ENCODE assay signal across 18 cellular contexts in the genomic region with DNA sequence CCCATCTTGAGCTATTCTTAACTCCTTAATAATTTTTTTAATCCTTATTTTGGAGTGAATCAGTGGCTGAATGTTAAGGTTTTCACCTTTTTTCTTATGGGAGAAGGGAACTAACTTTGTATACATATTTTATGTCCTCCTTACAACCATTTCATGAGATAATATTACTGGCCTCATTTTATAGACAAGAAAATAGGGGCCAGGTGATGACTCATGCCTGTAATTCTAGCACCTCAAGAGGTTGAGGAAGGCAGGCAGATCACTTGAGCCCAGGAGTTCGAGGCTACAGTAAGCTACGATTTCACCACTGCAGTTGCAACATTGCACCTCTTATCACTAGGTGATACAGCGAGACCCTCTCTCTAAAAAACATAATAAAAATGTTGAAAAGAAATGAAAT.
A peak's percentile ranks its signal among the peaks of the same experiment; 100 is the strongest.
DNase-seq lines count a peak whose midpoint lies in the region; ATAC-seq and TF ChIP-seq lines count a peak whose summit lies in the region.
"Had no signal": no experiment of that assay in that cellular context is flagged by ENCODE, and none has a peak within 500 bp of the region (broad histone marks: within the 10 kb centered on the region; RNA-seq: fewer than 3 reads in every experiment).

No MANE protein-coding gene starts in this region.

- H3K4me1 Mint-ChIP-seq in neural crest cell (no peaks in the 10 kb centered on the region), nephron progenitor cell (no peaks in the 10 kb centered on the region)
- peaks cover 6% of the 10 kb centered on the region for H3K4me1 Mint-ChIP-seq in activated naive CD8-positive, alpha-beta T cell treated with anti-CD3 and anti-CD28 coated beads, Interleukin-2, amount 50 U/mL, for 24 hours

- ATAC-seq in activated naive CD8-positive, alpha-beta T cell treated with anti-CD3 and anti-CD28 coated beads, Interleukin-2, amount 50 U/mL, for 24 hours, result no peak
- ATAC-seq: natural killer cell treated with Interleukin-12 subunit alpha and Interleukin-12 subunit beta and Interleukin-15 and Interleukin-18, amount 100 ng/mL, for 72 hours had no signal

- peak; percentile 36 for DNase-seq in GM23248
- peak; percentile 17 for DNase-seq in NCI-H2029 treated with DMSO at 0.1 percent for 48 hours (lab: John Stamatoyannopoulos, UW)
- no peak for DNase-seq in breast epithelium (ENCODE audit: low spot score in 2 of 2)
- DNase-seq in neural crest cell (ENCODE audit: low read depth, low spot score), result no peak
- no peak for DNase-seq in ovary
- DNase-seq in activated gamma-delta T cell treated with Interleukin-2 at 50 U/mL for 16 hours, result no peak
- DNase-seq in nephron progenitor cell, result no peak
- DNase-seq in activated naive CD8-positive, alpha-beta T cell treated with anti-CD3 and anti-CD28 coated beads, Interleukin-2, amount 50 U/mL, for 24 hours, result no peak
- DNase-seq: activated naive CD4-positive, alpha-beta T cell treated with Interleukin-2 at 50 U/mL for 16 hours; glutamatergic neuron; KG1; NCI-H1436; NCI-H446; SHP77 had no signal

- H3K27me3 ChIP-seq in GM23248 (replicated peaks; ENCODE audit: insufficient read depth) (no peaks in the 10 kb centered on the region), breast epithelium (no peaks in the 10 kb centered on the region), ovary (no peaks in the 10 kb centered on the region)

- no peak overlapping the region for H3K4me2 ChIP-seq in GM23248 (ENCODE audit: unreplicated experiment)

- TF ChIP-seq CTCF in breast epithelium (IDR thresholded peaks at IDR 0.05) (no peak), neural crest cell (conservative IDR thresholded peaks at IDR 0.05) (no peak), ovary (IDR thresholded peaks at IDR 0.05) (no peak), nephron progenitor cell (IDR thresholded peaks at IDR 0.05) (no peak)

- H3K27me3 Mint-ChIP-seq in neural crest cell (ENCODE audit: low read depth), result no peaks in the 10 kb centered on the region
- H3K27me3 Mint-ChIP-seq in nephron progenitor cell (ENCODE audit: low read depth, poor library complexity), result peaks cover 3% of the 10 kb centered on the region
- no peaks in the 10 kb centered on the region for H3K27me3 Mint-ChIP-seq in activated naive CD8-positive, alpha-beta T cell treated with anti-CD3 and anti-CD28 coated beads, Interleukin-2, amount 50 U/mL, for 24 hours
- H3K27me3 Mint-ChIP-seq: natural killer cell treated with Interleukin-12 subunit alpha and Interleukin-12 subunit beta and Interleukin-15 and Interleukin-18, amount 100 ng/mL, for 72 hours; stimulated activated naive CD8-positive, alpha-beta T cell treated with anti-CD3 and anti-CD28 coated beads, Interleukin-15, Interleukin-2, amounts not matched to agents 100 ng/mL and 50 ng/mL, for 24 hours had no signal

- H3K9me3 Mint-ChIP-seq in neural crest cell, result no peaks in the 10 kb centered on the region
- no peaks in the 10 kb centered on the region for H3K9me3 Mint-ChIP-seq in nephron progenitor cell
- no peaks in the 10 kb centered on the region for H3K9me3 Mint-ChIP-seq in activated naive CD8-positive, alpha-beta T cell treated with anti-CD3 and anti-CD28 coated beads, Interleukin-2, amount 50 U/mL, for 24 hours
- H3K9me3 Mint-ChIP-seq: natural killer cell treated with Interleukin-12 subunit alpha and Interleukin-12 subunit beta and Interleukin-15 and Interleukin-18, amount 100 ng/mL, for 72 hours; stimulated activated naive CD8-positive, alpha-beta T cell treated with anti-CD3 and anti-CD28 coated beads, Interleukin-15, Interleukin-2, amounts not matched to agents 100 ng/mL and 50 ng/mL, for 24 hours had no signal

- intact Hi-C loops in breast epithelium (cut with DNase I; ENCODE audit: low total_unique reads) (no loop called here), ovary (cut with DNase I) (no loop called here)

- H3K79me2 ChIP-seq in GM23248 (ENCODE audit: insufficient read depth), result no peaks in the 10 kb centered on the region

- peaks cover 30% of the 10 kb centered on the region for H3K36me3 ChIP-seq in GM23248 (ENCODE audit: low read depth)
- no peaks in the 10 kb centered on the region for H3K36me3 ChIP-seq in breast epithelium
- H3K36me3 ChIP-seq in ovary, result no peaks in the 10 kb centered on the region

- H3K9me2 ChIP-seq in GM23248 (ENCODE audit: insufficient read depth), result no peaks in the 10 kb centered on the region

- H3K4me3 ChIP-seq in GM23248, result no peak overlapping the region
- no peak overlapping the region for H3K4me3 ChIP-seq in breast epithelium
- no peak overlapping the region for H3K4me3 ChIP-seq in ovary
- H3K4me3 ChIP-seq: lung had no signal

- no peak for TF ChIP-seq POLR2A in breast epithelium (IDR thresholded peaks at IDR 0.05)
- TF ChIP-seq POLR2A in ovary (IDR thresholded peaks at IDR 0.05), result no peak

- H3K9ac ChIP-seq in GM23248, result no peak overlapping the region

- no peak overlapping the region for H3K27ac ChIP-seq in GM23248
- H3K27ac ChIP-seq in breast epithelium, result peak overlapping the region; percentile 50 to 63
- peak overlapping the region in 1 of 2 donors; percentile 37 for H3K27ac ChIP-seq in ovary
- H3K27ac ChIP-seq: HL-60 had no signal

- 96 to 97% methylated on average over 3 of the region's 3 CpGs for WGBS in GM23248 (ENCODE audit: low coverage in 1 of 2, low lambda C conversion rate in 2 of 2, missing lambda C conversion rate in 2 of 2), 2 experiments
- 62 to 79% (median 64%) methylated on average over 3 of the region's 3 CpGs for WGBS in ovary, 3 donors

- TF ChIP-seq EP300 in ovary (IDR thresholded peaks at IDR 0.05), result no peak

- no peak overlapping the region for H3K4me3 Mint-ChIP-seq in neural crest cell
- H3K4me3 Mint-ChIP-seq in nephron progenitor cell, result no peak overlapping the region
- H3K4me3 Mint-ChIP-seq in activated naive CD8-positive, alpha-beta T cell treated with anti-CD3 and anti-CD28 coated beads, Interleukin-2, amount 50 U/mL, for 24 hours, result no peak overlapping the region
- H3K4me3 Mint-ChIP-seq: natural killer cell treated with Interleukin-12 subunit alpha and Interleukin-12 subunit beta and Interleukin-15 and Interleukin-18, amount 100 ng/mL, for 72 hours; stimulated activated naive CD8-positive, alpha-beta T cell treated with anti-CD3 and anti-CD28 coated beads, Interleukin-15, Interleukin-2, amounts not matched to agents 100 ng/mL and 50 ng/mL, for 24 hours had no signal

- H3F3A ChIP-seq in GM23248 (ENCODE audit: insufficient read depth), result no peaks in the 10 kb centered on the region

- H3K4me1 ChIP-seq in GM23248 (ENCODE audit: insufficient read depth) (no peaks in the 10 kb centered on the region), breast epithelium (no peaks in the 10 kb centered on the region), ovary (ENCODE audit: insufficient read depth) (peaks cover 7% of the 10 kb centered on the region)

- H2AFZ ChIP-seq in GM23248, result no peak overlapping the region

- H3K36me3 Mint-ChIP-seq in neural crest cell (ENCODE audit: low read depth), result peaks cover 22% of the 10 kb centered on the region
- peaks cover 60% of the 10 kb centered on the region for H3K36me3 Mint-ChIP-seq in nephron progenitor cell (ENCODE audit: low read depth)
- H3K36me3 Mint-ChIP-seq in activated naive CD8-positive, alpha-beta T cell treated with anti-CD3 and anti-CD28 coated beads, Interleukin-2, amount 50 U/mL, for 24 hours (ENCODE audit: low read depth), result peaks cover 25% of the 10 kb centered on the region

- in situ Hi-C loops in GM23248 (cut with MboI), result loop anchor here (25.0 kb wide), 1 partner anchor 632 kb away; no protein-coding TSS in a partner anchor

- H3K9me3 ChIP-seq in GM23248 (ENCODE audit: low read depth), result no peaks in the 10 kb centered on the region
- H3K9me3 ChIP-seq in breast epithelium, result no peaks in the 10 kb centered on the region
- no peaks in the 10 kb centered on the region for H3K9me3 ChIP-seq in ovary

- no peaks in the 10 kb centered on the region for H4K20me1 ChIP-seq in GM23248 (ENCODE audit: insufficient read depth)

- peak overlapping the region; percentile 71 for H3K27ac Mint-ChIP-seq in neural crest cell (ENCODE audit: unreplicated experiment)
- H3K27ac Mint-ChIP-seq in nephron progenitor cell, result no peak overlapping the region
- H3K27ac Mint-ChIP-seq in activated naive CD8-positive, alpha-beta T cell treated with anti-CD3 and anti-CD28 coated beads, Interleukin-2, amount 50 U/mL, for 24 hours, result no peak overlapping the region
- H3K27ac Mint-ChIP-seq: natural killer cell treated with Interleukin-12 subunit alpha and Interleukin-12 subunit beta and Interleukin-15 and Interleukin-18, amount 100 ng/mL, for 72 hours; stimulated activated naive CD8-positive, alpha-beta T cell treated with anti-CD3 and anti-CD28 coated beads, Interleukin-15, Interleukin-2, amounts not matched to agents 100 ng/mL and 50 ng/mL, for 24 hours had no signal

Comparison
In these comparisons a context has a peak if more than half of its experiments do, and no peak if none do; other contexts are left out.
1. DNase-seq: peak in GM23248 (single experiment) and NCI-H2029 treated with DMSO at 0.1 percent for 48 hours (single experiment); none in breast epithelium (0 of 2), neural crest cell (single experiment), ovary (0 of 5), activated gamma-delta T cell treated with Interleukin-2 at 50 U/mL for 16 hours (single experiment), nephron progenitor cell (single experiment) and activated naive CD8-positive, alpha-beta T cell treated with anti-CD3 and anti-CD28 coated beads, Interleukin-2, amount 50 U/mL, for 24 hours (single experiment).